21 cellular contexts compared by ENCODE assay signal in genomic region chr4:68367835-68368234, GRCh38. TPM values are rescaled to one million over a fixed set of nuclear protein-coding genes. Genes with fewer than 3 reads are reported as not detected.
DNase-seq lines count a peak whose midpoint lies in the region; FAIRE-seq and TF ChIP-seq lines count a peak whose summit lies in the region.
"Had no signal": no experiment of that assay in that cellular context is flagged by ENCODE, and none has a peak within 500 bp of the region (broad histone marks: within the 10 kb centered on the region; RNA-seq: fewer than 3 reads in every experiment).

No MANE protein-coding gene starts in this region.

- TF ChIP-seq CTCF in VCaP (conservative IDR thresholded peaks at IDR 0.05) (no peak), keratinocyte (optimal IDR thresholded peaks at IDR 0.05 in 1 of 3, IDR thresholded peaks at IDR 0.05 in 1 of 3, conservative IDR thresholded peaks at IDR 0.05 in 1 of 3; ENCODE audit: extremely low read depth in 1 of 3, insufficient read depth in 2 of 3, low read length in 3 of 3) (no peak), smooth muscle cell (IDR thresholded peaks at IDR 0.05; ENCODE audit: borderline replicate concordance, insufficient read depth, poor library complexity, severe bottlenecking) (no peak)

- DNase-seq in keratinocyte (ENCODE audit: low read depth, low spot score) (no peak), smooth muscle cell (lab: John Stamatoyannopoulos, UW; ENCODE audit: unreplicated experiment) (no peak), Karpas-422 (no peak), NAMALWA (ENCODE audit: low spot score) (no peak)
- DNase-seq in activated effector memory CD4-positive, alpha-beta T cell treated with anti-CD3 and anti-CD28 coated beads, Interleukin-2, amount 50 U/mL, for 16 hours: no peak
- DNase-seq: activated CD4-positive, alpha-beta T cell treated with anti-CD3 and anti-CD28 coated beads for 48 hours; activated CD8-positive, alpha-beta memory T cell treated with anti-CD3 and anti-CD28 coated beads for 24 hours; activated gamma-delta T cell; activated naive CD8-positive, alpha-beta T cell treated with anti-CD3 and anti-CD28 coated beads, Interleukin-2, amount 50 U/mL, for 24 hours; cerebellar nuclear complex; dorsolateral prefrontal cortex; GOT3; islet precursor cell; NCI-H1105 treated with DMSO at 0.1 percent for 48 hours; NCI-H2029; NCI-H526 treated with DMSO at 0.1 percent for 48 hours; right cardiac atrium; stimulated activated naive B cell treated with anti-CD40 and anti-IgM and Interleukin-4, amounts not matched to agents 10 μg/mL and 1 μg/mL and 100 μg/mL, for 72 hours had no signal

- H2AFZ ChIP-seq in keratinocyte (ENCODE audit: control insufficient read depth, low read length) (no peak overlapping the region), smooth muscle cell (ENCODE audit: low read depth) (no peak overlapping the region), Karpas-422 (ENCODE audit: low read length) (no peak overlapping the region)

- 71% methylated on average over 3 of the region's 3 CpGs for WGBS in smooth muscle cell (ENCODE audit: low lambda C conversion rate)

- H3K9me2 ChIP-seq in Karpas-422 (replicated peaks; ENCODE audit: insufficient read depth, low read length): no peaks in the 10 kb centered on the region

- H3K9me3 ChIP-seq in HUES48 (ENCODE audit: control insufficient read depth, insufficient read depth, low read length): peaks cover 14% of the 10 kb centered on the region; the same call in 1 of the 2 replicates
- peaks cover 9% of the 10 kb centered on the region for H3K9me3 ChIP-seq in keratinocyte (ENCODE audit: control insufficient read depth, low read depth, low read length)
- no peaks in the 10 kb centered on the region for H3K9me3 ChIP-seq in smooth muscle cell (replicated peaks; ENCODE audit: low read depth)
- no peaks in the 10 kb centered on the region for H3K9me3 ChIP-seq in Karpas-422 (ENCODE audit: low read length)

- no peaks in the 10 kb centered on the region for H3K9me1 ChIP-seq in keratinocyte (ENCODE audit: control insufficient read depth, extremely low read depth, insufficient read depth, low read length)

- no peak overlapping the region for H3K4me3 ChIP-seq in HUES48 (ENCODE audit: low read depth, low read length)
- H3K4me3 ChIP-seq in keratinocyte (ENCODE audit: control insufficient read depth in 2 of 3, extremely low read depth in 1 of 3, insufficient read depth in 2 of 3, low read depth in 1 of 3, low read length in 3 of 3): no peak overlapping the region
- H3K4me3 ChIP-seq in smooth muscle cell: no peak overlapping the region
- H3K4me3 ChIP-seq in Karpas-422 (ENCODE audit: low read length): no peak overlapping the region
- H3K4me3 ChIP-seq: dorsolateral prefrontal cortex, lung had no signal

- no peaks in the 10 kb centered on the region for H3K79me2 ChIP-seq in keratinocyte (ENCODE audit: control insufficient read depth, insufficient read depth, low read length)
- no peaks in the 10 kb centered on the region for H3K79me2 ChIP-seq in smooth muscle cell (ENCODE audit: low read depth)
- H3K79me2 ChIP-seq in Karpas-422 (ENCODE audit: low read length): no peaks in the 10 kb centered on the region

- H3K27ac ChIP-seq in HUES48 (ENCODE audit: low read depth, low read length) (peak overlapping the region; percentile 32), VCaP (peak overlapping the region; percentile 81), keratinocyte (ENCODE audit: control insufficient read depth, insufficient read depth, low read length) (peak overlapping the region; percentile 83), smooth muscle cell (ENCODE audit: low read depth) (peak overlapping the region; percentile 76), Karpas-422 (ENCODE audit: low read length) (no peak overlapping the region)
- H3K27ac ChIP-seq: dorsolateral prefrontal cortex had no signal

- peak; percentile 23 for FAIRE-seq in keratinocyte (lab: Jason Lieb, UNC)

- H3K4me1 ChIP-seq in HUES48 (ENCODE audit: control insufficient read depth, insufficient read depth, low read length) (peaks cover 18% of the 10 kb centered on the region), keratinocyte (ENCODE audit: control insufficient read depth, extremely low read depth, insufficient read depth, low read length) (peaks cover 27% of the 10 kb centered on the region), smooth muscle cell (ENCODE audit: low read depth) (no peaks in the 10 kb centered on the region), Karpas-422 (ENCODE audit: low read length) (no peaks in the 10 kb centered on the region)

- H3F3A ChIP-seq in smooth muscle cell (ENCODE audit: low read depth): no peaks in the 10 kb centered on the region

- H3K36me3 ChIP-seq in HUES48 (ENCODE audit: control insufficient read depth, insufficient read depth, low read length): no peaks in the 10 kb centered on the region
- peaks cover 0 to 5% of the 10 kb centered on the region in 2 experiments for H3K36me3 ChIP-seq in keratinocyte (ENCODE audit: control insufficient read depth in 2 of 2, extremely low read depth in 1 of 2, insufficient read depth in 2 of 2, low read length in 2 of 2)
- H3K36me3 ChIP-seq in smooth muscle cell (ENCODE audit: low read depth): no peaks in the 10 kb centered on the region
- no peaks in the 10 kb centered on the region for H3K36me3 ChIP-seq in Karpas-422 (ENCODE audit: insufficient read depth, low read length)

- dilution Hi-C loops in keratinocyte (cut with MboI; ENCODE audit: extremely low pct_ligation_motif_present, low sequenced_read_pairs): no loop called here

- H3K9ac ChIP-seq in HUES48 (ENCODE audit: low read depth, low read length): no peak overlapping the region
- H3K9ac ChIP-seq in keratinocyte (ENCODE audit: control insufficient read depth, extremely low read depth, insufficient read depth, low read length): no peak overlapping the region
- no peak overlapping the region for H3K9ac ChIP-seq in smooth muscle cell (ENCODE audit: low read depth)
- no peak overlapping the region for H3K9ac ChIP-seq in Karpas-422 (ENCODE audit: low read length)

- peaks cover 18% of the 10 kb centered on the region for H3K27me3 ChIP-seq in HUES48 (ENCODE audit: control insufficient read depth, insufficient read depth, low read length)
- no peaks in the 10 kb centered on the region for H3K27me3 ChIP-seq in keratinocyte (ENCODE audit: control insufficient read depth, extremely low read depth, insufficient read depth, low read length)
- no peaks in the 10 kb centered on the region for H3K27me3 ChIP-seq in smooth muscle cell (ENCODE audit: low read depth)
- H3K27me3 ChIP-seq in Karpas-422 (ENCODE audit: low read length): no peaks in the 10 kb centered on the region

- H3K4me2 ChIP-seq in keratinocyte (ENCODE audit: control insufficient read depth, extremely low read depth, insufficient read depth, low read depth, low read length): no peak overlapping the region
- H3K4me2 ChIP-seq in smooth muscle cell: no peak overlapping the region
- H3K4me2 ChIP-seq in Karpas-422 (ENCODE audit: low read depth, low read length, poor library complexity, severe bottlenecking): no peak overlapping the region

- H4K20me1 ChIP-seq in keratinocyte (ENCODE audit: control insufficient read depth, extremely low read depth, insufficient read depth, low read length) (no peaks in the 10 kb centered on the region), smooth muscle cell (ENCODE audit: low read depth) (no peaks in the 10 kb centered on the region), Karpas-422 (ENCODE audit: insufficient read depth, low read depth, low read length) (no peaks in the 10 kb centered on the region)

RNA-seq across cellular contexts. Expression of gene YTHDC1, which starts 17.9 kb away (rescaled TPM):
- polyA plus RNA-seq in keratinocyte (39.1 to 74.2 TPM (median 43.8 TPM) in 3 replicates), smooth muscle cell (34.3 and 49.0 TPM in 2 replicates)
- polyA plus RNA-seq in keratinocyte (2011; ENCODE audit: low read depth): 180 TPM
- 30.8 and 45.4 TPM in 2 replicates for polyA plus RNA-seq in keratinocyte (2011; cell fraction: cytosol; rRNA removed)
- polyA plus RNA-seq in keratinocyte (2011; cell fraction: nucleus; rRNA removed): 103 and 139 TPM in 2 replicates
- polyA plus RNA-seq in keratinocyte (2012; ENCODE audit: low replicate concordance): 49.7 and 83.7 TPM in 2 replicates
- polyA minus RNA-seq in keratinocyte: 23.9 to 59.1 TPM (median 29.9 TPM) in 3 replicates
- polyA minus RNA-seq in keratinocyte (2011; cell fraction: cytosol; rRNA and poly(A)+ RNA removed): 16.5 TPM
- 50.0 and 81.9 TPM in 2 replicates for polyA minus RNA-seq in keratinocyte (2011; cell fraction: nucleus; rRNA and poly(A)+ RNA removed)
- total RNA-seq in smooth muscle cell: 59.1 and 89.7 TPM in 2 replicates
- total RNA-seq in Karpas-422 (2014; rRNA removed; shearing (Covaris generic); ENCODE audit: low replicate concordance): 55.9 and 69.3 TPM in 2 replicates
